ENCODE assay signal across 1 cellular context in genomic region chr13:33958964-33959363, GRCh38.
TF ChIP-seq lines count a peak whose summit lies in the region.

No MANE protein-coding gene starts in this region.

TF ChIP-seq in GM12878, 131 proteins besides CTCF, POLR2A, EP300 and RAD21 (continued from another document):
- no peak for TF ChIP-seq ELK1 (IDR thresholded peaks at IDR 0.05; ENCODE audit: low read depth, low read length)
- TF ChIP-seq ASH2L (IDR thresholded peaks at IDR 0.05; ENCODE audit: borderline replicate concordance, low read depth), result no peak
- TF ChIP-seq BCL3 (IDR thresholded peaks at IDR 0.05; ENCODE audit: borderline replicate concordance, insufficient read depth, low read depth, low read length, poor library complexity, severe bottlenecking), result no peak
